Comparison of ENCODE assay signal across 1 cellular context in the genomic region with DNA sequence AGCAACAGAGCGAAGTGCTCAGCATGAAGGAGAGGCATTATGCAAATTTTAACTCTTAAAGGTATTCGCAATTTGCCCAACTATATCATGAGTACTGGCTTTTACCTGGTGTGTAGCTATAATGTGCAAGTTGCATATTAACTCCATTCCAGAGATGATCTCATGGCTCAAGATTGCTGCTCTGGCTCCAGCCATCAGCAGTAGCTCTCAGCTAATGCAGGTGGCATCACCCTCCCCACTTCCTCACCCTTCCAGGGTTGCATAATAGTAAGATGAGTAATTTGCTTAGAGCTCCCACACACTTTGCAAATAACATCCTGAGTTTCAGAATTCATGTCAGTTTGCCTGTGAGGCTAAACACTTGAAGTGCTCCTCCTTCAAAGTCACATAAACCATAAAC.
TF ChIP-seq lines count a peak whose summit lies in the region.

No MANE protein-coding gene starts in this region.

TF ChIP-seq in IMR-90, 13 proteins besides CTCF, POLR2A, EP300 and RAD21:
- no peak for TF ChIP-seq ELK1 (IDR thresholded peaks at IDR 0.05; ENCODE audit: borderline replicate concordance, low read depth, low read length)
- TF ChIP-seq SMC3 (IDR thresholded peaks at IDR 0.05; ENCODE audit: low read depth, low read length): no peak
- TF ChIP-seq CEBPB (IDR thresholded peaks at IDR 0.05; ENCODE audit: low read depth, low read length): 0 out of 2 replicates have a peak, but pooled peaks have one; percentile 8
- no peak for TF ChIP-seq NFE2L2 (IDR thresholded peaks at IDR 0.05; ENCODE audit: low read depth, low read length)
- TF ChIP-seq MAFK (IDR thresholded peaks at IDR 0.05; ENCODE audit: low read depth, low read length): no peak
- TF ChIP-seq USF2 (IDR thresholded peaks at IDR 0.05; ENCODE audit: low read depth, low read length): no peak
- no peak for TF ChIP-seq MXI1 (IDR thresholded peaks at IDR 0.05; ENCODE audit: borderline replicate concordance, low read depth, low read length)
- TF ChIP-seq FOS (IDR thresholded peaks at IDR 0.05; ENCODE audit: low read depth, low read length): no peak
- TF ChIP-seq MAZ (IDR thresholded peaks at IDR 0.05; ENCODE audit: borderline replicate concordance, low read depth, low read length): no peak
